8 cellular contexts compared by ENCODE assay signal in the genomic region with DNA sequence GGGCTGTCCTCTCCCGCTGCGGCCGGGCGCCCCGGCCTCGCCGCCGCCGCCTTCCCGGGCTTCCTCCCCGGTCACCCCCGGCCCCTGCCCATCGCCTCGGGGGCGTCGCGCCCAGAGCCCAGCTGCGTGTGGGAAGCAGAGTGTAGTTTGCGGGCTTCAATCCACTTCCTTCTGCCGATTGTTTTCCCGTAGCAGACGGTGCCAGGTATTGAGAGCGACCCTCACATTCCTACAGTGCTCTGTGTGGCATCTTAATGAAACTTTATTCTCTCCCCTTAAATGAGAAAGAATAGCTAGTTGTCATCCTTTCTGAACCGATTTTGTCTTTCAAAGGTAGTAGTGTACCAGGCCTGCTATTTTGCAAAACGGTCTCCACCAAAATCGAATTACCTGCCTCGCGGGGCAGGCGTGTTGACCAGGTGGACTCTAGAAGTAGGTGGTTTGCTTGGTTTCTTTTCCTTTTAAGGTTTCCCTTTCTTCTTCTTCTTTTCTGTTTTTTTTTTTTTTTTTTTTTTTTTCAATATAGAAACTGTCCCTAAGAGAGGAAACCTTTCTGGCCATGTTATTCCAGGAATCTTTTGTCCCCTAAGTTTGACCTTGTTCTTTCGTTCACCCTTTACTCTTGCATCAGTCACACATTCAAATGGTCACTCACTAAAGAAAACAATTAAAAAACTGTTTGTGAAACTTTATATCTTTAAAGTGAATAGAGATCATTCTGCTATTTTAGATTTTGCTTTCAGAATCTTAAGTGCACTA. TPM values are rescaled to one million over a fixed set of nuclear protein-coding genes. Genes with fewer than 3 reads are reported as not detected.
DNase-seq lines count a peak whose midpoint lies in the region; ATAC-seq and TF ChIP-seq lines count a peak whose summit lies in the region.

No MANE protein-coding gene starts in this region.

- H3K27me3 Mint-ChIP-seq in endodermal cell (ENCODE audit: insufficient read depth), result no peaks in the 10 kb centered on the region
- no peaks in the 10 kb centered on the region for H3K27me3 Mint-ChIP-seq in nephron (ENCODE audit: low read depth)

- 0% methylated on average over 5 to 29 of the region's 30 CpGs for whole genome bisulfite sequencing in endodermal cell (ENCODE audit: insufficient coverage in 1 of 2, insufficient read length in 1 of 2), 2 experiments

- peak overlapping the region; percentile 93 for H3K27ac ChIP-seq in RWPE1
- peak overlapping the region; percentile 58 for H3K27ac ChIP-seq in endodermal cell (ENCODE audit: low read depth, low read length)

- no peak for DNase-seq in AG04449 (ENCODE audit: low read depth, low spot score)
- peak; percentile 34 for DNase-seq in GM20000 (ENCODE audit: low spot score)
- no peak for DNase-seq in RWPE1 (ENCODE audit: low spot score)
- DNase-seq in endodermal cell, result no peak

- H3K4me3 Mint-ChIP-seq in endodermal cell, result peak overlapping the region; percentile 92
- H3K4me3 Mint-ChIP-seq in nephron, result peak overlapping the region; percentile 95 to 100 (median 97)

- H3K36me3 Mint-ChIP-seq in endodermal cell (ENCODE audit: low read depth) (no peaks in the 10 kb centered on the region), nephron (ENCODE audit: low read depth) (peaks cover 4% of the 10 kb centered on the region)

- CTCF ChIA-PET in AG04449 (lab: Yijun Ruan, JAX) (interaction anchor here (1.0 to 1.3 kb wide), 2 partner anchors 33 to 45 kb away, joined by 3 read pairs; no protein-coding TSS in a partner anchor), RWPE1 (lab: Yijun Ruan, JAX) (interaction anchor here (0.6 to 1.1 kb wide), 3 partner anchors 21 to 96 kb away, joined by 3 read pairs; no protein-coding TSS in a partner anchor)

- peak overlapping the region; percentile 88 for H3K9ac ChIP-seq in endodermal cell (ENCODE audit: extremely low read depth, low read length, poor library complexity, severe bottlenecking)

- H3K4me3 ChIP-seq in AG04449 (ENCODE audit: low read depth, low read length) (peak overlapping the region; percentile 78), endodermal cell (ENCODE audit: low read length) (peak overlapping the region; percentile 95)

- no peaks in the 10 kb centered on the region for H3K27me3 ChIP-seq in endodermal cell (ENCODE audit: control insufficient read depth, insufficient read depth, low read length, poor library complexity, severe bottlenecking)

- H3K36me3 ChIP-seq in endodermal cell (ENCODE audit: control insufficient read depth, insufficient read depth, low read length), result no peaks in the 10 kb centered on the region

- TF ChIP-seq CTCF in AG04449 (IDR thresholded peaks at IDR 0.05; ENCODE audit: insufficient read depth, low read length, missing control alignments) (no peak), GM20000 (IDR thresholded peaks at IDR 0.05; ENCODE audit: extremely low read depth, missing control alignments) (no peak), RWPE1 (conservative IDR thresholded peaks at IDR 0.05; ENCODE audit: low read depth) (no peak), endodermal cell (conservative IDR thresholded peaks at IDR 0.05) (no peak), nephron (IDR thresholded peaks at IDR 0.05; ENCODE audit: unreplicated experiment in 3 of 3) (no peak)

- H3K4me1 Mint-ChIP-seq in endodermal cell (peaks cover 16% of the 10 kb centered on the region), nephron (peaks cover 32% of the 10 kb centered on the region)

- H3K9me3 Mint-ChIP-seq in endodermal cell, result no peaks in the 10 kb centered on the region
- peaks cover 3% of the 10 kb centered on the region for H3K9me3 Mint-ChIP-seq in nephron

- POLR2A ChIA-PET in AG04449 (lab: Yijun Ruan, JAX), result no interaction called here
- POLR2A ChIA-PET in RWPE1 (lab: Yijun Ruan, JAX; ENCODE audit: low non-redundant PET), result no interaction called here

- no peaks in the 10 kb centered on the region for H3K9me3 ChIP-seq in endodermal cell (ENCODE audit: control insufficient read depth, low read length)

- no peak for ATAC-seq in HG03460 (IDR thresholded peaks at IDR 0.05; ENCODE audit: unreplicated experiment)
- ATAC-seq in GM21825 (IDR thresholded peaks at IDR 0.05; ENCODE audit: unreplicated experiment), result no peak
- no peak for ATAC-seq in HG03139 (IDR thresholded peaks at IDR 0.05; ENCODE audit: unreplicated experiment)

- H3K27ac Mint-ChIP-seq in endodermal cell (peak overlapping the region; percentile 96), nephron (peak overlapping the region; percentile 93 to 98 (median 98))

- H3K4me1 ChIP-seq in endodermal cell (ENCODE audit: control insufficient read depth, insufficient read depth, low read length), result no peaks in the 10 kb centered on the region

RNA-seq across cellular contexts. Expression of gene USP25, which starts 0.9 kb away (rescaled TPM):
- total RNA-seq in endodermal cell, result 10 to 100 TPM; 31.4 to 34.9 TPM
- polyA plus RNA-seq in endodermal cell (2013, experiment 1 of 2), result 23.5 TPM
- polyA plus RNA-seq in endodermal cell (2013, experiment 2 of 2), result 23.4 TPM
